ENCODE assay signal across 10 cellular contexts in the genomic region with DNA sequence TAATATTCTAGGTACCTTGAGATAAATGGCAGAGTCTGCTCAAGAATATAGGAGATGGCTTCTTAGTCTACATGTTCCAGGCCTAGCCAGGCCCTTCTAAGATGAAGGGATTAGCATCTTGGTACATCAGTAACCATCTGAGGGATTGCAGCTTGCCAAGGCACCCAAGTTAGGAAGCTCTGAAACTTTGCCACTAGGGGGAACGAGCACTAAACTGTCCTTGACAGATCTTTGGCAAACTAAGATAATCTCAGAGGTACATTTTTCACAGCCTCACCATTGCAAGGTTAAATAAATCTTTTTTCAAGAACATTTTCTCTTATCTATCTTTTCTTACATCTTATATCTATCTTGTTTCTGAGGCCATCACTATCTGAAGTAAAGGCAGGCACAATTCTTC.
DNase-seq lines count a peak whose midpoint lies in the region; ATAC-seq and TF ChIP-seq lines count a peak whose summit lies in the region.
"Had no signal": no experiment of that assay in that cellular context is flagged by ENCODE, and none has a peak within 500 bp of the region (broad histone marks: within the 10 kb centered on the region; RNA-seq: fewer than 3 reads in every experiment).

No MANE protein-coding gene starts in this region.

- no peaks in the 10 kb centered on the region for H4K20me1 ChIP-seq in MM.1S (ENCODE audit: insufficient read depth, low read length)
- H4K20me1 ChIP-seq: BLaER1 treated with 17β-estradiol and CSF1 and Interleukin-3, amounts not matched to agents 10 nM and 100 nM had no signal

- H2AFZ ChIP-seq in MM.1S (ENCODE audit: low read length) = no peak overlapping the region

- H3K4me3 ChIP-seq in MM.1S (ENCODE audit: low read length) (no peak overlapping the region), choroid plexus epithelial cell (ENCODE audit: low read depth, low read length) (no peak overlapping the region)
- H3K4me3 ChIP-seq: BLaER1 treated with 17β-estradiol and CSF1 and Interleukin-3, amounts not matched to agents 10 nM and 100 nM; lung had no signal

- H3F3A ChIP-seq in MM.1S (ENCODE audit: insufficient read depth, low read length) = no peaks in the 10 kb centered on the region

- no peak overlapping the region for H3K4me2 ChIP-seq in MM.1S (ENCODE audit: low read depth, low read length)
- H3K4me2 ChIP-seq: BLaER1 treated with 17β-estradiol and CSF1 and Interleukin-3, amounts not matched to agents 10 nM and 100 nM had no signal

- intact Hi-C loops in activated CD4-positive, alpha-beta T cell treated with anti-CD3 and anti-CD28 coated beads, Interleukin-2, amount 10 ng/mL, durations not matched to agents 24 days and 14 days (cut with micrococcal nuclease) = no loop called here

- no peaks in the 10 kb centered on the region for H3K36me3 Mint-ChIP-seq in activated CD4-positive, alpha-beta T cell treated with anti-CD3 and anti-CD28 coated beads, Interleukin-2, amount 10 ng/mL, durations not matched to agents 24 days and 14 days (ENCODE audit: low read depth)
- H3K36me3 Mint-ChIP-seq in progenitor cell of endocrine pancreas (ENCODE audit: insufficient read depth) = no peaks in the 10 kb centered on the region

- no peaks in the 10 kb centered on the region for H3K27me3 ChIP-seq in MM.1S (replicated peaks; ENCODE audit: insufficient read depth, low read length)
- H3K27me3 ChIP-seq: BLaER1 treated with 17β-estradiol and CSF1 and Interleukin-3, amounts not matched to agents 10 nM and 100 nM had no signal

- no peaks in the 10 kb centered on the region for H3K36me3 ChIP-seq in MM.1S (replicated peaks; ENCODE audit: insufficient read depth, low read length)
- H3K36me3 ChIP-seq: BLaER1 treated with 17β-estradiol and CSF1 and Interleukin-3, amounts not matched to agents 10 nM and 100 nM had no signal

- H3K9me2 ChIP-seq in MM.1S (replicated peaks; ENCODE audit: insufficient read depth, low read length) = no peaks in the 10 kb centered on the region

- H3K79me2 ChIP-seq in MM.1S (ENCODE audit: low read length) = no peaks in the 10 kb centered on the region

- TF ChIP-seq CTCF in MM.1S (IDR thresholded peaks at IDR 0.05; ENCODE audit: low read length) (no peak; the same call in 1 of the 2 replicates), choroid plexus epithelial cell (conservative IDR thresholded peaks at IDR 0.05; ENCODE audit: low read depth, low read length) (peak; percentile 57), progenitor cell of endocrine pancreas (IDR thresholded peaks at IDR 0.05; ENCODE audit: unreplicated experiment) (peak; percentile 43)

- no peaks in the 10 kb centered on the region for H3K27me3 Mint-ChIP-seq in activated CD4-positive, alpha-beta T cell treated with anti-CD3 and anti-CD28 coated beads, Interleukin-2, amount 10 ng/mL, durations not matched to agents 24 days and 14 days
- H3K27me3 Mint-ChIP-seq in progenitor cell of endocrine pancreas = no peaks in the 10 kb centered on the region

- no peaks in the 10 kb centered on the region for H3K4me1 ChIP-seq in MM.1S (ENCODE audit: low read length)
- H3K4me1 ChIP-seq: BLaER1 treated with 17β-estradiol and CSF1 and Interleukin-3, amounts not matched to agents 10 nM and 100 nM had no signal

- no peaks in the 10 kb centered on the region for H3K9me3 ChIP-seq in MM.1S (replicated peaks; ENCODE audit: insufficient read depth, low read length)

- peak; percentile 8 for DNase-seq in activated CD4-positive, alpha-beta T cell treated with anti-CD3 and anti-CD28 coated beads for 48 hours
- DNase-seq in activated CD4-positive, alpha-beta T cell treated with anti-CD3 and anti-CD28 coated beads, Interleukin-2, amount 10 ng/mL, durations not matched to agents 24 days and 14 days = no peak
- DNase-seq in MM.1S (peak; percentile 27), choroid plexus epithelial cell (ENCODE audit: low read depth) (peak; percentile 38), progenitor cell of endocrine pancreas (ENCODE audit: low spot score, unreplicated experiment) (no peak), ecto neural progenitor cell (ENCODE audit: low spot score) (no peak)

- H3K9me3 Mint-ChIP-seq in activated CD4-positive, alpha-beta T cell treated with anti-CD3 and anti-CD28 coated beads, Interleukin-2, amount 10 ng/mL, durations not matched to agents 24 days and 14 days = peaks cover 4% of the 10 kb centered on the region
- H3K9me3 Mint-ChIP-seq in progenitor cell of endocrine pancreas (ENCODE audit: low read depth) = peaks cover 5% of the 10 kb centered on the region

- no peak overlapping the region for H3K9ac ChIP-seq in MM.1S (ENCODE audit: low read length)
- H3K9ac ChIP-seq: BLaER1 treated with 17β-estradiol and CSF1 and Interleukin-3, amounts not matched to agents 10 nM and 100 nM had no signal

- H3K4me3 Mint-ChIP-seq in activated CD4-positive, alpha-beta T cell treated with anti-CD3 and anti-CD28 coated beads, Interleukin-2, amount 10 ng/mL, durations not matched to agents 24 days and 14 days = no peak overlapping the region
- H3K4me3 Mint-ChIP-seq in progenitor cell of endocrine pancreas (ENCODE audit: low read depth) = no peak overlapping the region

- no peak overlapping the region for H3K27ac Mint-ChIP-seq in activated CD4-positive, alpha-beta T cell treated with anti-CD3 and anti-CD28 coated beads, Interleukin-2, amount 10 ng/mL, durations not matched to agents 24 days and 14 days
- no peak overlapping the region for H3K27ac Mint-ChIP-seq in progenitor cell of endocrine pancreas

- H3K4me1 Mint-ChIP-seq in activated CD4-positive, alpha-beta T cell treated with anti-CD3 and anti-CD28 coated beads, Interleukin-2, amount 10 ng/mL, durations not matched to agents 24 days and 14 days = no peaks in the 10 kb centered on the region
- no peaks in the 10 kb centered on the region for H3K4me1 Mint-ChIP-seq in progenitor cell of endocrine pancreas (ENCODE audit: low read depth)

- ATAC-seq in GM21423 (IDR thresholded peaks at IDR 0.05; ENCODE audit: unreplicated experiment) = no peak
- no peak for ATAC-seq in GM18870 (IDR thresholded peaks at IDR 0.05; ENCODE audit: unreplicated experiment)

- H3K27ac ChIP-seq in MM.1S (ENCODE audit: low read length) = no peak overlapping the region
- H3K27ac ChIP-seq: BLaER1 treated with 17β-estradiol and CSF1 and Interleukin-3, amounts not matched to agents 10 nM and 100 nM had no signal

Comparison
In these comparisons a context has a peak if more than half of its experiments do, and no peak if none do; other contexts are left out.
1. DNase-seq: peak in activated CD4-positive, alpha-beta T cell treated with anti-CD3 and anti-CD28 coated beads for 48 hours (single experiment), MM.1S (single experiment) and choroid plexus epithelial cell (single experiment); none in activated CD4-positive, alpha-beta T cell treated with anti-CD3 and anti-CD28 coated beads, Interleukin-2, amount 10 ng/mL, durations not matched to agents 24 days and 14 days (single experiment), progenitor cell of endocrine pancreas (single experiment) and ecto neural progenitor cell (single experiment).